Comparison of ENCODE assay signal across 8 cellular contexts in genomic region chr2:17646096-17646554, GRCh38.
DNase-seq lines count a peak whose midpoint lies in the region; ATAC-seq, FAIRE-seq and TF ChIP-seq lines count a peak whose summit lies in the region.

No MANE protein-coding gene starts in this region.

- H3K9me3 ChIP-seq in A549: no peaks in the 10 kb centered on the region

- TF ChIP-seq EP300 in A549 (IDR thresholded peaks at IDR 0.05): no peak

- H3K4me1 ChIP-seq in A549: peaks cover 30% of the 10 kb centered on the region

- ATAC-seq in A549 (peak; percentile 38 to 72; a peak in 3 of 6 replicates), HG02571 (IDR thresholded peaks at IDR 0.05; ENCODE audit: unreplicated experiment) (peak; percentile 83)

- peak overlapping the region; percentile 19; the same call in 1 of the 3 replicates for H3K4me2 ChIP-seq in A549

- 1% methylated on average over 3 of the region's 3 CpGs for WGBS in A549 (ENCODE audit: missing lambda C conversion rate)

- POLR2A ChIA-PET in A549 (lab: Yijun Ruan, JAX): interaction anchor here (0.9 kb wide), 1 partner anchor 25 kb away, joined by 4 read pairs; no protein-coding TSS in a partner anchor

- CTCF ChIA-PET in A549 (lab: Yijun Ruan, JAX): interaction anchor here (0.7 to 10.6 kb wide), 28 partner anchors 11 to 337 kb away, joined by 3 to 88 read pairs (median 5); no protein-coding TSS in a partner anchor

- TF ChIP-seq CTCF in A549 (IDR thresholded peaks at IDR 0.05) (peak; percentile 82), GM12873 (IDR thresholded peaks at IDR 0.05; ENCODE audit: insufficient read depth, low read depth, low read length, missing control alignments) (peak; percentile 80)

- no peak for TF ChIP-seq POLR2A in A549 (IDR thresholded peaks at IDR 0.05; ENCODE audit: low read length)

- DNase-seq in A549 (ENCODE audit: low read depth in 1 of 2, low spot score in 1 of 2) (peak; percentile 41 to 75), M059J (ENCODE audit: low read depth) (peak; percentile 70), SIG-M5 (lab: John Stamatoyannopoulos, UW) (peak; percentile 65), brain pericyte (ENCODE audit: low read depth, low spot score) (peak; percentile 29), iris pigment epithelial cell (ENCODE audit: low read depth) (peak; percentile 83)
- DNase-seq in stimulated activated CD4-positive, alpha-beta T cell treated with anti-CD3 and anti-CD28 coated beads, Interleukin-1b, Interleukin-23, amount 100 ng/mL, for 48 hours: peak; percentile 35

- peak; percentile 63 for FAIRE-seq in A549 (lab: Jason Lieb, UNC)

- H3K27ac ChIP-seq in A549: peak overlapping the region; percentile 25 to 65; a peak in 4 of 6 replicates

- peak; percentile 57 to 75 for TF ChIP-seq RAD21 in A549 (conservative IDR thresholded peaks at IDR 0.05 in 1 of 2, IDR thresholded peaks at IDR 0.05 in 1 of 2)

- no peak overlapping the region for H3K4me3 ChIP-seq in A549

TF ChIP-seq in A549, 52 proteins besides CTCF, POLR2A, EP300 and RAD21:
- TF ChIP-seq, protein P1, sequence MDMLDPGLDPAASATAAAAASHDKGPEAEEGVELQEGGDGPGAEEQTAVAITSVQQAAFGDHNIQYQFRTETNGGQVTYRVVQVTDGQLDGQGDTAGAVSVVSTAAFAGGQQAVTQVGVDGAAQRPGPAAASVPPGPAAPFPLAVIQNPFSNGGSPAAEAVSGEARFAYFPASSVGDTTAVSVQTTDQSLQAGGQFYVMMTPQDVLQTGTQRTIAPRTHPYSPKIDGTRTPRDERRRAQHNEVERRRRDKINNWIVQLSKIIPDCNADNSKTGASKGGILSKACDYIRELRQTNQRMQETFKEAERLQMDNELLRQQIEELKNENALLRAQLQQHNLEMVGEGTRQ (IDR thresholded peaks at IDR 0.05): no peak
- no peak for TF ChIP-seq RCOR1 (IDR thresholded peaks at IDR 0.05; ENCODE audit: low read depth, low read length)
- TF ChIP-seq ZSCAN20 (CRISPR knock-in tag; IDR thresholded peaks at IDR 0.05): no peak
- no peak for TF ChIP-seq EHMT2 (IDR thresholded peaks at IDR 0.05; ENCODE audit: low read depth)
- TF ChIP-seq KDM5A (IDR thresholded peaks at IDR 0.05): no peak
- TF ChIP-seq, protein P2, sequence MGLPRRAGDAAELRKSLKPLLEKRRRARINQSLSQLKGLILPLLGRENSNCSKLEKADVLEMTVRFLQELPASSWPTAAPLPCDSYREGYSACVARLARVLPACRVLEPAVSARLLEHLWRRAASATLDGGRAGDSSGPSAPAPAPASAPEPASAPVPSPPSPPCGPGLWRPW (IDR thresholded peaks at IDR 0.05): 0 out of 2 replicates have a peak, but pooled peaks have one; percentile 9
- no peak for TF ChIP-seq EHF (CRISPR knock-in tag; IDR thresholded peaks at IDR 0.05)
- TF ChIP-seq, protein P3, sequence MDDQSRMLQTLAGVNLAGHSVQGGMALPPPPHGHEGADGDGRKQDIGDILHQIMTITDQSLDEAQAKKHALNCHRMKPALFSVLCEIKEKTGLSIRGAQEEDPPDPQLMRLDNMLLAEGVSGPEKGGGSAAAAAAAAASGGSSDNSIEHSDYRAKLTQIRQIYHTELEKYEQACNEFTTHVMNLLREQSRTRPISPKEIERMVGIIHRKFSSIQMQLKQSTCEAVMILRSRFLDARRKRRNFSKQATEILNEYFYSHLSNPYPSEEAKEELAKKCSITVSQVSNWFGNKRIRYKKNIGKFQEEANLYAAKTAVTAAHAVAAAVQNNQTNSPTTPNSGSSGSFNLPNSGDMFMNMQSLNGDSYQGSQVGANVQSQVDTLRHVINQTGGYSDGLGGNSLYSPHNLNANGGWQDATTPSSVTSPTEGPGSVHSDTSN (IDR thresholded peaks at IDR 0.05): no peak
- TF ChIP-seq, protein P4, sequence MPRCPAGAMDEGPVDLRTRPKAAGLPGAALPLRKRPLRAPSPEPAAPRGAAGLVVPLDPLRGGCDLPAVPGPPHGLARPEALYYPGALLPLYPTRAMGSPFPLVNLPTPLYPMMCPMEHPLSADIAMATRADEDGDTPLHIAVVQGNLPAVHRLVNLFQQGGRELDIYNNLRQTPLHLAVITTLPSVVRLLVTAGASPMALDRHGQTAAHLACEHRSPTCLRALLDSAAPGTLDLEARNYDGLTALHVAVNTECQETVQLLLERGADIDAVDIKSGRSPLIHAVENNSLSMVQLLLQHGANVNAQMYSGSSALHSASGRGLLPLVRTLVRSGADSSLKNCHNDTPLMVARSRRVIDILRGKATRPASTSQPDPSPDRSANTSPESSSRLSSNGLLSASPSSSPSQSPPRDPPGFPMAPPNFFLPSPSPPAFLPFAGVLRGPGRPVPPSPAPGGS (IDR thresholded peaks at IDR 0.05): no peak
- TF ChIP-seq TP53 (CRISPR knock-in tag; IDR thresholded peaks at IDR 0.05): no peak
- TF ChIP-seq SMC3 (IDR thresholded peaks at IDR 0.05): peak; percentile 72
- TF ChIP-seq POLR2AphosphoS2 (conservative IDR thresholded peaks at IDR 0.05; ENCODE audit: low read length): no peak
- no peak for TF ChIP-seq HEYL (CRISPR knock-in tag; IDR thresholded peaks at IDR 0.05)
- TF ChIP-seq ATOH8 (CRISPR knock-in tag; IDR thresholded peaks at IDR 0.05; ENCODE audit: low read depth): no peak
- no peak for TF ChIP-seq JUN (IDR thresholded peaks at IDR 0.05)
- TF ChIP-seq JUNB (IDR thresholded peaks at IDR 0.05): no peak
- peak; percentile 32; the same call in 1 of the 2 replicates for TF ChIP-seq FOSL2 (IDR thresholded peaks at IDR 0.05)
- peak; percentile 76 for TF ChIP-seq FOSL2 (CRISPR knock-in tag; IDR thresholded peaks at IDR 0.05)
- TF ChIP-seq CEBPB (IDR thresholded peaks at IDR 0.05): peak; percentile 83

Comparison
In these comparisons a context has a peak if more than half of its experiments do, and no peak if none do; other contexts are left out.
1. DNase-seq: peak in every context shown above with its lines; median percentile 83 in iris pigment epithelial cell; 70 in M059J; 65 in SIG-M5; 58 in A549; 35 in stimulated activated CD4-positive, alpha-beta T cell treated with anti-CD3 and anti-CD28 coated beads, Interleukin-1b, Interleukin-23, amount 100 ng/mL, for 48 hours; 29 in brain pericyte.